ENCODE assay signal across 8 cellular contexts in genomic region chr2:74577448-74577847, GRCh38. TPM values are rescaled to one million over a fixed set of nuclear protein-coding genes. Genes with fewer than 3 reads are reported as not detected.
A peak's percentile ranks its signal among the peaks of the same experiment; 100 is the strongest.
DNase-seq lines count a peak whose midpoint lies in the region; ATAC-seq and TF ChIP-seq lines count a peak whose summit lies in the region.

No MANE protein-coding gene starts in this region.

- DNase-seq in Right ventricle myocardium superior (no peak), right atrium auricular region (ENCODE audit: low spot score) (no peak), NB4 (ENCODE audit: low read depth) (peak; percentile 88), upper lobe of right lung (no peak), NCI-H2227 (lab: John Stamatoyannopoulos, UW; ENCODE audit: unreplicated experiment) (no peak), hippocampal formation (lab: John Stamatoyannopoulos, UW) (no peak)

- peaks cover 0 to 20% of the 10 kb centered on the region in 2 donors for H3K4me1 ChIP-seq in right atrium auricular region
- no peaks in the 10 kb centered on the region for H3K4me1 ChIP-seq in gastroesophageal sphincter
- peaks cover 22% of the 10 kb centered on the region for H3K4me1 ChIP-seq in upper lobe of right lung

- H3K27ac ChIP-seq in right atrium auricular region (peak overlapping the region in 1 of 2 donors; percentile 41), gastroesophageal sphincter (no peak overlapping the region), upper lobe of right lung (peak overlapping the region; percentile 67)

- TF ChIP-seq CTCF in right atrium auricular region (IDR thresholded peaks at IDR 0.05) (no peak), NB4 (IDR thresholded peaks at IDR 0.05; ENCODE audit: low read depth, low read length) (no peak), gastroesophageal sphincter (IDR thresholded peaks at IDR 0.05) (no peak), upper lobe of right lung (IDR thresholded peaks at IDR 0.05) (no peak)

- H3K27me3 ChIP-seq in right atrium auricular region (no peaks in the 10 kb centered on the region), gastroesophageal sphincter (peaks cover 22% of the 10 kb centered on the region), upper lobe of right lung (no peaks in the 10 kb centered on the region)

- H3K4me3 ChIP-seq in right atrium auricular region (no peak overlapping the region), NB4 (ENCODE audit: low read depth, low read length) (peak overlapping the region; percentile 27), gastroesophageal sphincter (no peak overlapping the region), upper lobe of right lung (no peak overlapping the region)

- ATAC-seq in Right ventricle myocardium superior (ENCODE audit: poor library complexity) = peak; percentile 81
- peak; percentile 58 for ATAC-seq in gastroesophageal sphincter
- peak; percentile 85 for ATAC-seq in upper lobe of right lung
- ATAC-seq in GM21360 (IDR thresholded peaks at IDR 0.05; ENCODE audit: unreplicated experiment) = no peak

- WGBS in gastroesophageal sphincter (ENCODE audit: low coverage in 1 of 2), 2 donors = 20 to 29% methylated on average over 2 of the region's 2 CpGs

- no peaks in the 10 kb centered on the region for H3K36me3 ChIP-seq in right atrium auricular region
- no peaks in the 10 kb centered on the region for H3K36me3 ChIP-seq in gastroesophageal sphincter
- H3K36me3 ChIP-seq in upper lobe of right lung = no peaks in the 10 kb centered on the region

- H3K9me3 ChIP-seq in right atrium auricular region = no peaks in the 10 kb centered on the region
- H3K9me3 ChIP-seq in gastroesophageal sphincter = no peaks in the 10 kb centered on the region
- H3K9me3 ChIP-seq in upper lobe of right lung = no peaks in the 10 kb centered on the region

- no peak for TF ChIP-seq EP300 in gastroesophageal sphincter (IDR thresholded peaks at IDR 0.05)

- intact Hi-C loops in Right ventricle myocardium superior (cut with DNase I) (no loop called here), upper lobe of right lung (cut with DNase I) (no loop called here)

- TF ChIP-seq POLR2A in NB4 (IDR thresholded peaks at IDR 0.05; ENCODE audit: extremely low read depth, insufficient read length) (no peak), gastroesophageal sphincter (IDR thresholded peaks at IDR 0.05) (no peak)

RNA-seq across cellular contexts. Expression of gene DOK1, which starts 22.9 kb away (rescaled TPM):
- 3.8 TPM for total RNA-seq in Right ventricle myocardium superior
- total RNA-seq in right atrium auricular region = 10 to 100 TPM in 1 of 2 donors, 1 to 10 TPM in 1; 4.9 to 10.3 TPM
- 10 to 100 TPM; 16.3 to 28.8 (median 19.5) TPM for total RNA-seq in gastroesophageal sphincter
- 35.7 TPM for total RNA-seq in upper lobe of right lung

RNA-seq across cellular contexts. Expression of gene LOXL3, which starts 23.7 kb away (rescaled TPM):
- 3.6 TPM for total RNA-seq in Right ventricle myocardium superior
- total RNA-seq in right atrium auricular region = 1 to 10 TPM; 3.2 to 3.9 TPM
- 10 to 100 TPM in 1 of 4 donors, 1 to 10 TPM in 3; 7.2 to 13.2 (median 8.6) TPM for total RNA-seq in gastroesophageal sphincter
- 8.1 TPM for total RNA-seq in upper lobe of right lung

RNA-seq across cellular contexts. Expression of gene HTRA2, which starts 47.7 kb away (rescaled TPM):
- total RNA-seq in Right ventricle myocardium superior (28.5 TPM), right atrium auricular region (10 to 100 TPM; 16.0 to 27.3 TPM), gastroesophageal sphincter (10 to 100 TPM; 25.0 to 37.6 (median 29.1) TPM), upper lobe of right lung (31.4 TPM)

RNA-seq across cellular contexts. Expression of gene AUP1, which starts 47.9 kb away (rescaled TPM):
- total RNA-seq in Right ventricle myocardium superior = 43.2 TPM
- 10 to 100 TPM; 55.2 to 80.9 TPM for total RNA-seq in right atrium auricular region
- total RNA-seq in gastroesophageal sphincter = 10 to 100 TPM; 62.7 to 92.1 (median 86.2) TPM
- total RNA-seq in upper lobe of right lung = 119 TPM

RNA-seq across cellular contexts. Expression of gene DQX1, which starts 51.4 kb away (rescaled TPM):
- total RNA-seq in Right ventricle myocardium superior (not detected), right atrium auricular region (not detected), gastroesophageal sphincter (not detected), upper lobe of right lung (not detected)
